ENCODE assay signal across 2 cellular contexts in the genomic region with DNA sequence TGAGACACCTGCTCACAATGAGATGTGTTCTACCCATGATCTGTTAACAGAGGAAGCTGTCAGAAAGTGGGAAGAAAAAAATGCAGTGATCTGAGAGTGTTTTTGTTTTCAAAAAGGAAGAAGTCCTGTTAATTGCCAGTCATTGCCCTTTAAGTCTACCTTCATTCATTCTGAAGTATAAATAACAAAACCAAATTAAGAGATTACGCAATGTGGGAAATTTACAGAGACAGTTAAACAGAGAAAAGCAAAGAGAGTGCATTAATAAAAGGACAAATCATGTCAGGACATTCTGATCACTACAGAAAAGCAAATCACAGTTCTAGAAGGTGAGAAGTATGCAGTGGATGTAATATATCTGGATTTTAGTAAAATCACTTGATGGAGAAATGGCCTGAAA.
TF ChIP-seq lines count a peak whose summit lies in the region.

No MANE protein-coding gene starts in this region.

TF ChIP-seq in IMR-90, 13 proteins besides CTCF, POLR2A, EP300 and RAD21:
- no peak for TF ChIP-seq RCOR1 (IDR thresholded peaks at IDR 0.05; ENCODE audit: insufficient replicate concordance, low read length)
- TF ChIP-seq CEBPB (IDR thresholded peaks at IDR 0.05; ENCODE audit: low read depth, low read length): peak; percentile 74
- TF ChIP-seq BHLHE40 (IDR thresholded peaks at IDR 0.05; ENCODE audit: low read depth, low read length): no peak
- TF ChIP-seq, protein P1, sequence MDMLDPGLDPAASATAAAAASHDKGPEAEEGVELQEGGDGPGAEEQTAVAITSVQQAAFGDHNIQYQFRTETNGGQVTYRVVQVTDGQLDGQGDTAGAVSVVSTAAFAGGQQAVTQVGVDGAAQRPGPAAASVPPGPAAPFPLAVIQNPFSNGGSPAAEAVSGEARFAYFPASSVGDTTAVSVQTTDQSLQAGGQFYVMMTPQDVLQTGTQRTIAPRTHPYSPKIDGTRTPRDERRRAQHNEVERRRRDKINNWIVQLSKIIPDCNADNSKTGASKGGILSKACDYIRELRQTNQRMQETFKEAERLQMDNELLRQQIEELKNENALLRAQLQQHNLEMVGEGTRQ (IDR thresholded peaks at IDR 0.05; ENCODE audit: low read depth, low read length): no peak
- TF ChIP-seq CHD1 (IDR thresholded peaks at IDR 0.05; ENCODE audit: low read depth, low read length): no peak
- TF ChIP-seq FOS (IDR thresholded peaks at IDR 0.05; ENCODE audit: low read depth, low read length): no peak
- no peak for TF ChIP-seq RFX5 (IDR thresholded peaks at IDR 0.05; ENCODE audit: low read depth, low read length)

TF ChIP-seq in K562, 482 proteins besides CTCF, POLR2A, EP300 and RAD21:
- TF ChIP-seq NEUROD1 (IDR thresholded peaks at IDR 0.05; ENCODE audit: borderline replicate concordance, low read depth, low read length, partially characterized antibody) (no peak), CEBPB (tag; IDR thresholded peaks at IDR 0.05) (peak; percentile 53), CEBPG (CRISPR knock-in tag; IDR thresholded peaks at IDR 0.05) (no peak), CEBPG (tag; conservative IDR thresholded peaks at IDR 0.05 in 1 of 2, IDR thresholded peaks at IDR 0.05 in 1 of 2) (peak in 1 of 2 experiments; percentile 64; a peak in 2 of 4 replicates)
